19 cellular contexts compared by ENCODE assay signal in the genomic region with DNA sequence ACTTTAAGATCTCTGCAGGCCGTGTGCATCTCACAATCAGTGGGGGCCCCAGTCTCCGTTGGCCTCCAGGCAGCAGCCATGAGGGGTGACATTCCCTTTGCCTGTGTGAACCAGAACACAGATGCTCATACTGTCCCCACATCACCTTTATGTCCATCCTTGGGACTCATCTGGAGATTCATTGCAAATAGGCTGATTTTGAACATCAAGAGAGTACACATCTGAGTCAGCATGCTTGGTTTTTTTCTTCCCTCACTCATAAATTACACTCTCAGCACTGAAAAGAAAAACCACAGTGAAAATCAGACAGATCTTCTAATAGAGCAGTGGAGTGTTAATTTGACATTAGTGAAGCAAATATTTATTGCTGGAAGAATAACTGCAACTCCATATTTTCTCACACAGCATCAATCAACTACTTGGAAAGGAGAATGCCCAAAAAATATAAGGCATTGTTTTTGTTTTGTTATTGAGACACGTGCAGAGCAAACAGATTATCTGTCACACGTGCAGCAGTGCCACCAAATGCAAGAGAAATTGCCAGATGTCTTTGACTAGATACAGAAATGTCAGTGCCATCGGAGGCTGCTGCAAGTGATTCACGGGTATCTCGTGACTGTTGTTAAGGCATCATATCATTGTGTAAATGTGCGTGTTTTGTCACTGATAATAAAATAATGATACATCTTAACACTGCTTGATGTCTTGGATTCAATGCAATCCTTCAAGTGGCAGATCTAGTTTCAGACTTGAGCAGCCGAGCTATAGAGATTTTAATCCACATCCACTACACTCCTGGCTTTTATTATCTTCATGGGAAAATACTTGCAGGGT. TPM values are rescaled to one million over a fixed set of nuclear protein-coding genes. Genes with fewer than 3 reads are reported as not detected.
"Had no signal": no experiment of that assay in that cellular context is flagged by ENCODE, and none has a peak within 500 bp of the region (broad histone marks: within the 10 kb centered on the region; RNA-seq: fewer than 3 reads in every experiment).

No MANE protein-coding gene starts in this region.

- H3K27ac ChIP-seq: esophagus muscularis mucosa, left ventricle myocardium inferior, ovary, psoas muscle, transverse colon had no signal

- H3K4me3 ChIP-seq: esophagus muscularis mucosa, left ventricle myocardium inferior, ovary, psoas muscle, transverse colon had no signal

- DNase-seq: activated CD4-positive, alpha-beta T cell treated with anti-CD3 and anti-CD28 coated beads, Interleukin-2, amount 50 U/mL, for 1 hour; activated CD4-positive, CD25-positive, alpha-beta regulatory T cell treated with anti-CD3 and anti-CD28 coated beads, Interleukin-2, amount 50 U/mL, for 72 hours; activated CD8-positive, alpha-beta memory T cell treated with anti-CD3 and anti-CD28 coated beads, Interleukin-2, amount 50 U/mL, for 4 hours; activated naive CD4-positive, alpha-beta T cell treated with anti-CD3 and anti-CD28 coated beads for 36 hours; activated T-cell treated with anti-CD3 and anti-CD28 coated beads, Interleukin-2, amount 50 U/mL, for 4 hours; anterior cingulate cortex; cerebellar nuclear complex; effector CD8-positive, alpha-beta T cell; immature natural killer cell; kidney glomerular epithelial cell; left ventricle myocardium inferior; ovary; psoas muscle; right cardiac atrium; stimulated activated CD4-positive, alpha-beta T cell treated with anti-CD3 and anti-CD28 coated beads, Interleukin-2, amount 100 ng/mL, for 24 hours; stimulated activated naive CD4-positive, alpha-beta T cell treated with Interleukin-2 at 50 U/mL for 16 hours; T1000; transverse colon had no signal

- H3K9me3 ChIP-seq: esophagus muscularis mucosa, left ventricle myocardium inferior, ovary, psoas muscle, transverse colon had no signal

- H3K4me1 ChIP-seq: psoas muscle had no signal

- H3K36me3 ChIP-seq: ovary, transverse colon had no signal

- ATAC-seq: activated T-cell treated with anti-CD3 and anti-CD28 coated beads, Interleukin-2, amount 50 U/mL, for 4 hours; psoas muscle; right cardiac atrium had no signal

- H3K27me3 ChIP-seq: ovary, transverse colon had no signal

RNA-seq across cellular contexts. Expression of a gene that starts 10.9 kb away (rescaled TPM):
- total RNA-seq: activated naive CD4-positive, alpha-beta T cell treated with anti-CD3 and anti-CD28 coated beads for 36 hours had no signal
